8 cellular contexts compared by ENCODE assay signal in the genomic region with DNA sequence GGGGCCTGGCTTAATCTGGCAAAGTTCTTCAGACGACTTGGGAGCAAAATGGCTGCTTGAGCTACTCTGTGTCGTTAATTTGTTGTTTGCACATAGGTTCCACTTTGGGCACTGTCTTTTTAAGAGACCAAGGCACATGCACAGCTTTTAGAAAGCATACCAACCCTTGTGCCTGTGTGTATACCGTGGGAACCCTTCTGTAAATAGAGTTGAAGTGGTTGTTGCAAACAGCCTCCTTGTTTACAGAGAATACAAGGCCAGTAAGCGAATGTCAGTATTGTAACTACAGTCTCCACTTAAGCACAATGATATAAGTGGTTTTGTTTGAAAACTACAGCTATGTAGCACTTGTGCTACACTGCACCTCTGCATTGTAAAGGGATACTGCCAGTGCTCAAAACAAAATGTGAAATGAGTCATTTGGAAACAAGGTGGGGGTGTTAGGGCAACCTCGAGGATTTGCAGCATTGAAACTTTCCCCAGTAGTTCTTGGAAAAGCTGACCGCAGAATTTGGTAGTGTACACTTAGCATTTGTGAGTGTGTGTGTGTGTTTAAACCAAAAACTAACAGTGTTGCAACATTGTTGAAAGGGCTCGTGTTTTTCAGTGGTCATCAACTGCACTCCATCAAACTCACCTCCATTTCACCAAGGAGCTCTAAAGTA.
A peak's percentile ranks its signal among the peaks of the same experiment; 100 is the strongest.
DNase-seq lines count a peak whose midpoint lies in the region; ATAC-seq and TF ChIP-seq lines count a peak whose summit lies in the region.

No MANE protein-coding gene starts in this region.

- DNase-seq in AG04450 (ENCODE audit: low read depth, low spot score) (peak; percentile 62), NCI-H2029 treated with DMSO at 0.1 percent for 48 hours (lab: John Stamatoyannopoulos, UW) (peak; percentile 86), fibroblast of lung (ENCODE audit: low read depth in 2 of 2) (peak; percentile 77 to 95), immature natural killer cell (no peak), GM19240 (ENCODE audit: insufficient read length, low spot score) (no peak), RKO (ENCODE audit: low spot score) (no peak), lower leg skin (ENCODE audit: low spot score in 2 of 2) (no peak)

- H3K27me3 ChIP-seq in AG04450 (ENCODE audit: control insufficient read depth, insufficient read depth, low read length) (no peaks in the 10 kb centered on the region), fibroblast of lung (ENCODE audit: control insufficient read depth, insufficient read depth, low read length) (no peaks in the 10 kb centered on the region)

- H3K4me2 ChIP-seq in fibroblast of lung (ENCODE audit: extremely low read depth, insufficient read depth, low read length) = peak overlapping the region; percentile 13

- TF ChIP-seq POLR2A in lower leg skin (IDR thresholded peaks at IDR 0.05) = no peak

- H3K4me1 Mint-ChIP-seq in immature natural killer cell = peaks cover 9 to 20% of the 10 kb centered on the region in 2 donors

- peak; percentile 53 for ATAC-seq in GM19455 (IDR thresholded peaks at IDR 0.05; ENCODE audit: unreplicated experiment)

- peak overlapping the region in 1 of 5 donors; percentile 53 for H3K4me3 Mint-ChIP-seq in immature natural killer cell

- H4K20me1 ChIP-seq in fibroblast of lung (ENCODE audit: control insufficient read depth, extremely low read depth, insufficient read depth, low read length) = no peaks in the 10 kb centered on the region

- peaks cover 42 to 68% (median 47%) of the 10 kb centered on the region in 3 donors for H3K36me3 Mint-ChIP-seq in immature natural killer cell

- peaks cover 0 to 1% (median 0%) of the 10 kb centered on the region in 3 donors for H3K27me3 Mint-ChIP-seq in immature natural killer cell (ENCODE audit: low read depth in 3 of 3)

- no peak overlapping the region for H3K9ac ChIP-seq in fibroblast of lung (ENCODE audit: insufficient read depth, low read length)

- no peaks in the 10 kb centered on the region for H3K79me2 ChIP-seq in fibroblast of lung (ENCODE audit: control insufficient read depth, insufficient read depth, low read length)

- no peak overlapping the region for H3K27ac ChIP-seq in AG04450 (ENCODE audit: low read depth, low read length)
- H3K27ac ChIP-seq in fibroblast of lung (ENCODE audit: insufficient read depth, low read length) = peak overlapping the region; percentile 7

- H3K9me3 ChIP-seq in AG04450 (ENCODE audit: control insufficient read depth, insufficient read depth, low read length) (no peaks in the 10 kb centered on the region), fibroblast of lung (ENCODE audit: control insufficient read depth, insufficient read depth, low read depth, low read length) (no peaks in the 10 kb centered on the region)

- POLR2A ChIA-PET in AG04450 (lab: Yijun Ruan, JAX) = interaction anchor here (0.9 to 2.0 kb wide), 2 partner anchors 16 to 133 kb away, joined by 5 to 8 read pairs; no protein-coding TSS in a partner anchor

- CTCF ChIA-PET in AG04450 (lab: Charles Lee) = interaction anchor here (0.9 to 2.2 kb wide), 2 partner anchors 16 to 129 kb away, joined by 3 to 8 read pairs; no protein-coding TSS in a partner anchor

- H2AFZ ChIP-seq in fibroblast of lung (ENCODE audit: low read length) = no peak overlapping the region

- H3K27ac Mint-ChIP-seq in immature natural killer cell = peak overlapping the region in 2 of 6 donors; percentile 27 to 64

- no peak for TF ChIP-seq CTCF in AG04450 (IDR thresholded peaks at IDR 0.05; ENCODE audit: low read depth, low read length)
- TF ChIP-seq CTCF in fibroblast of lung (conservative IDR thresholded peaks at IDR 0.05 in 1 of 2, IDR thresholded peaks at IDR 0.05 in 1 of 2; ENCODE audit: low read depth in 1 of 2, low read length in 2 of 2) = no peak
- no peak for TF ChIP-seq CTCF in lower leg skin (IDR thresholded peaks at IDR 0.05)

- no peak overlapping the region for H3K4me3 ChIP-seq in AG04450 (ENCODE audit: low read depth, low read length)
- no peak overlapping the region for H3K4me3 ChIP-seq in fibroblast of lung (replicated peaks in 1 of 4; ENCODE audit: control extremely low read depth in 1 of 4, insufficient read depth in 1 of 4, low read depth in 3 of 4, low read length in 4 of 4)
- no peak overlapping the region for H3K4me3 ChIP-seq in lower leg skin (ENCODE audit: low read depth, poor library complexity, severe bottlenecking)

- WGBS in lower leg skin, 2 donors = 64 to 71% methylated on average over 7 of the region's 7 CpGs

- H3K36me3 ChIP-seq in fibroblast of lung (ENCODE audit: control insufficient read depth, insufficient read depth, low read length) = no peaks in the 10 kb centered on the region

- intact Hi-C loops in lower leg skin (cut with DNase I; ENCODE audit: low total_unique reads) = no loop called here

- H3K4me1 ChIP-seq in fibroblast of lung (ENCODE audit: control insufficient read depth, extremely low read depth, insufficient read depth, low read length) = peaks cover 6% of the 10 kb centered on the region

- no peaks in the 10 kb centered on the region for H3K9me3 Mint-ChIP-seq in immature natural killer cell

Comparison
In these comparisons a context has a peak if more than half of its experiments do, and no peak if none do; other contexts are left out.
1. DNase-seq: peak in AG04450 (single experiment), NCI-H2029 treated with DMSO at 0.1 percent for 48 hours (single experiment) and fibroblast of lung (2 of 2); none in immature natural killer cell (0 of 3), GM19240 (single experiment), RKO (single experiment) and lower leg skin (0 of 2).